36 cellular contexts compared by ENCODE assay signal in genomic region chr6:44092312-44092884, GRCh38.
"Had no signal": no experiment of that assay in that cellular context is flagged by ENCODE, and none has a peak within 500 bp of the region (broad histone marks: within the 10 kb centered on the region; RNA-seq: fewer than 3 reads in every experiment).

No MANE protein-coding gene starts in this region.

- H3K4me1 Mint-ChIP-seq: activated CD8-positive, alpha-beta memory T cell treated with anti-CD3 and anti-CD28 coated beads, Interleukin-2, amount 10 ng/mL, durations not matched to agents 7 days and 5 days; activated naive CD4-positive, alpha-beta T cell treated with anti-CD3 and anti-CD28 coated beads, Interleukin-2, amount 10 ng/mL, durations not matched to agents 7 days and 5 days; activated naive CD4-positive, alpha-beta T cell treated with anti-CD3 and anti-CD28 coated beads, Interleukin-2, amount 50 U/mL, for 24 hours had no signal

- ATAC-seq: activated CD8-positive, alpha-beta memory T cell treated with anti-CD3 and anti-CD28 coated beads, Interleukin-2, amount 10 ng/mL, durations not matched to agents 7 days and 5 days; activated CD8-positive, alpha-beta T cell treated with anti-CD3 and anti-CD28 coated beads, Interleukin-2, amount 10 ng/mL, durations not matched to agents 7 days and 5 days; activated naive CD8-positive, alpha-beta T cell treated with anti-CD3 and anti-CD28 coated beads, Interleukin-2, amount 50 U/mL, for 24 hours had no signal

- H3K4me3 ChIP-seq: ascending aorta, cardiac muscle cell had no signal

- H3K4me1 ChIP-seq: ascending aorta had no signal

- H3K9me3 Mint-ChIP-seq: activated B cell treated with CpG ODN at 0.5 μM for 24 hours; activated CD4-positive, alpha-beta memory T cell treated with anti-CD3 and anti-CD28 coated beads for 36 hours; activated CD4-positive, alpha-beta T cell treated with anti-CD3 and anti-CD28 coated beads, Interleukin-2, amount 10 ng/mL, durations not matched to agents 24 days and 14 days; activated naive CD4-positive, alpha-beta T cell treated with anti-CD3 and anti-CD28 coated beads, Interleukin-2, amount 10 ng/mL, durations not matched to agents 7 days and 5 days; activated naive CD4-positive, alpha-beta T cell treated with anti-CD3 and anti-CD28 coated beads, Interleukin-2, amount 50 U/mL, for 24 hours; activated naive CD8-positive, alpha-beta T cell treated with anti-CD3 and anti-CD28 coated beads, Interleukin-2, amount 10 ng/mL, durations not matched to agents 7 days and 5 days; activated naive CD8-positive, alpha-beta T cell treated with anti-CD3 and anti-CD28 coated beads, Interleukin-2, amount 50 U/mL, for 24 hours; activated T-cell treated with anti-CD3 and anti-CD28 coated beads, Interleukin-2, amount 50 U/mL, for 24 hours; activated T-helper 2 cell treated with anti-CD3 and anti-CD28 coated beads, Interferon-gamma antibody, Interleukin-2, Interleukin-4, amounts not matched to agents 10 μg/mL and 5 μg/mL and 100 μg/mL, durations not matched to agents 14 hours and 24 hours and 36 hours; brain; central memory CD8-positive, alpha-beta T cell; T-helper 2 cell treated with Interferon-gamma antibody and Interleukin-4, amounts not matched to agents 5 μg/mL and 100 μg/mL, for 36 hours had no signal

- H3K27me3 ChIP-seq: ascending aorta, cardiac muscle cell had no signal

- H3K4me3 Mint-ChIP-seq: activated B cell treated with CpG ODN at 0.5 μM for 24 hours; activated CD4-positive, alpha-beta memory T cell treated with anti-CD3 and anti-CD28 coated beads for 36 hours; activated CD4-positive, alpha-beta T cell treated with anti-CD3 and anti-CD28 coated beads, Interleukin-2, amount 10 ng/mL, durations not matched to agents 24 days and 14 days; activated CD8-positive, alpha-beta memory T cell treated with anti-CD3 and anti-CD28 coated beads, Interleukin-2, amount 10 ng/mL, durations not matched to agents 7 days and 5 days; activated CD8-positive, alpha-beta T cell treated with anti-CD3 and anti-CD28 coated beads, Interleukin-2, amount 10 ng/mL, durations not matched to agents 7 days and 5 days; activated naive CD4-positive, alpha-beta T cell treated with anti-CD3 and anti-CD28 coated beads, Interleukin-2, amount 10 ng/mL, durations not matched to agents 7 days and 5 days; activated naive CD4-positive, alpha-beta T cell treated with anti-CD3 and anti-CD28 coated beads, Interleukin-2, amount 50 U/mL, for 24 hours; activated naive CD8-positive, alpha-beta T cell; activated naive CD8-positive, alpha-beta T cell treated with anti-CD3 and anti-CD28 coated beads, Interleukin-2, amount 10 ng/mL, durations not matched to agents 7 days and 5 days; activated naive CD8-positive, alpha-beta T cell treated with anti-CD3 and anti-CD28 coated beads, Interleukin-2, amount 50 U/mL, for 24 hours; activated T-cell treated with anti-CD3 and anti-CD28 coated beads, Interleukin-2, amount 50 U/mL, for 24 hours; brain; central memory CD8-positive, alpha-beta T cell; T-helper 2 cell treated with Interferon-gamma antibody and Interleukin-4, amounts not matched to agents 5 μg/mL and 100 μg/mL, for 36 hours had no signal

- H3K27ac Mint-ChIP-seq: activated B cell treated with CpG ODN at 0.5 μM for 24 hours; activated CD4-positive, alpha-beta memory T cell treated with anti-CD3 and anti-CD28 coated beads for 36 hours; activated CD4-positive, alpha-beta T cell treated with anti-CD3 and anti-CD28 coated beads, Interleukin-2, amount 10 ng/mL, durations not matched to agents 24 days and 14 days; activated CD8-positive, alpha-beta memory T cell treated with anti-CD3 and anti-CD28 coated beads, Interleukin-2, amount 10 ng/mL, durations not matched to agents 7 days and 5 days; activated CD8-positive, alpha-beta T cell treated with anti-CD3 and anti-CD28 coated beads, Interleukin-2, amount 10 ng/mL, durations not matched to agents 7 days and 5 days; activated naive CD4-positive, alpha-beta T cell treated with anti-CD3 and anti-CD28 coated beads, Interleukin-2, amount 10 ng/mL, durations not matched to agents 7 days and 5 days; activated naive CD4-positive, alpha-beta T cell treated with anti-CD3 and anti-CD28 coated beads, Interleukin-2, amount 50 U/mL, for 24 hours; activated naive CD8-positive, alpha-beta T cell; activated naive CD8-positive, alpha-beta T cell treated with anti-CD3 and anti-CD28 coated beads, Interleukin-2, amount 10 ng/mL, durations not matched to agents 7 days and 5 days; activated naive CD8-positive, alpha-beta T cell treated with anti-CD3 and anti-CD28 coated beads, Interleukin-2, amount 50 U/mL, for 24 hours; activated T-helper 2 cell treated with anti-CD3 and anti-CD28 coated beads, Interferon-gamma antibody, Interleukin-2, Interleukin-4, amounts not matched to agents 10 μg/mL and 5 μg/mL and 100 μg/mL, durations not matched to agents 14 hours and 24 hours and 36 hours; T-helper 2 cell treated with Interferon-gamma antibody and Interleukin-4, amounts not matched to agents 5 μg/mL and 100 μg/mL, for 36 hours had no signal

- H3K36me3 ChIP-seq: cardiac muscle cell had no signal

- H3K36me3 Mint-ChIP-seq: activated CD4-positive, alpha-beta memory T cell treated with anti-CD3 and anti-CD28 coated beads for 36 hours; activated CD8-positive, alpha-beta memory T cell treated with anti-CD3 and anti-CD28 coated beads, Interleukin-2, amount 10 ng/mL, durations not matched to agents 7 days and 5 days; activated naive CD4-positive, alpha-beta T cell treated with anti-CD3 and anti-CD28 coated beads, Interleukin-2, amount 10 ng/mL, durations not matched to agents 7 days and 5 days; activated naive CD8-positive, alpha-beta T cell; activated naive CD8-positive, alpha-beta T cell treated with anti-CD3 and anti-CD28 coated beads, Interleukin-2, amount 10 ng/mL, durations not matched to agents 7 days and 5 days had no signal

- FAIRE-seq: bronchial epithelial cell, TTC549 had no signal

- H3K27me3 Mint-ChIP-seq: activated B cell treated with CpG ODN at 0.5 μM for 24 hours; activated CD4-positive, alpha-beta memory T cell treated with anti-CD3 and anti-CD28 coated beads for 36 hours; activated CD4-positive, alpha-beta T cell treated with anti-CD3 and anti-CD28 coated beads, Interleukin-2, amount 10 ng/mL, durations not matched to agents 24 days and 14 days; activated CD8-positive, alpha-beta memory T cell treated with anti-CD3 and anti-CD28 coated beads, Interleukin-2, amount 10 ng/mL, durations not matched to agents 7 days and 5 days; activated naive CD4-positive, alpha-beta T cell treated with anti-CD3 and anti-CD28 coated beads, Interleukin-2, amount 10 ng/mL, durations not matched to agents 7 days and 5 days; activated naive CD4-positive, alpha-beta T cell treated with anti-CD3 and anti-CD28 coated beads, Interleukin-2, amount 50 U/mL, for 24 hours; activated naive CD8-positive, alpha-beta T cell; activated naive CD8-positive, alpha-beta T cell treated with anti-CD3 and anti-CD28 coated beads, Interleukin-2, amount 10 ng/mL, durations not matched to agents 7 days and 5 days; activated naive CD8-positive, alpha-beta T cell treated with anti-CD3 and anti-CD28 coated beads, Interleukin-2, amount 50 U/mL, for 24 hours; activated T-cell treated with anti-CD3 and anti-CD28 coated beads, Interleukin-2, amount 50 U/mL, for 24 hours; brain; central memory CD8-positive, alpha-beta T cell had no signal

- DNase-seq: activated B cell treated with CpG ODN at 0.5 μM for 24 hours; activated CD4-positive, alpha-beta memory T cell treated with anti-CD3 and anti-CD28 coated beads for 36 hours; activated CD4-positive, alpha-beta T cell treated with anti-CD3 and anti-CD28 coated beads for 4 hours; activated CD4-positive, alpha-beta T cell treated with anti-CD3 and anti-CD28 coated beads, Interleukin-2, amount 10 ng/mL, durations not matched to agents 24 days and 14 days; activated CD4-positive, alpha-beta T cell treated with anti-CD3 and anti-CD28 coated beads, Interleukin-2, amount 50 U/mL, for 1 hour; activated CD4-positive, alpha-beta T cell treated with anti-CD3 and anti-CD28 coated beads, Interleukin-2, amount 50 U/mL, for 4 hours; activated CD4-positive, CD25-positive, alpha-beta regulatory T cell treated with anti-CD3 and anti-CD28 coated beads, Interleukin-2, amount 50 U/mL, for 72 hours; activated CD8-positive, alpha-beta memory T cell treated with anti-CD3 and anti-CD28 coated beads for 24 hours; activated CD8-positive, alpha-beta memory T cell treated with anti-CD3 and anti-CD28 coated beads, Interleukin-2, amount 10 ng/mL, durations not matched to agents 7 days and 5 days; activated CD8-positive, alpha-beta memory T cell treated with anti-CD3 and anti-CD28 coated beads, Interleukin-2, amount 50 U/mL, for 48 hours; activated CD8-positive, alpha-beta T cell treated with anti-CD3 and anti-CD28 coated beads, Interleukin-2, amount 10 ng/mL, durations not matched to agents 7 days and 5 days; activated effector memory CD4-positive, alpha-beta T cell treated with Interleukin-2 at 50 U/mL for 16 hours; activated gamma-delta T cell; activated naive CD4-positive, alpha-beta T cell treated with anti-CD3 and anti-CD28 coated beads, Interleukin-2, amount 10 ng/mL, durations not matched to agents 7 days and 5 days; activated naive CD4-positive, alpha-beta T cell treated with Interleukin-2 at 50 U/mL for 16 hours; activated naive CD8-positive, alpha-beta T cell treated with anti-CD3 and anti-CD28 coated beads, Interleukin-2, amount 10 ng/mL, durations not matched to agents 7 days and 5 days; activated naive CD8-positive, alpha-beta T cell treated with anti-CD3 and anti-CD28 coated beads, Interleukin-2, amount 50 U/mL, for 24 hours; activated T-cell treated with anti-CD3 and anti-CD28 coated beads, Interleukin-2, amount 50 U/mL, for 24 hours; activated T-cell treated with anti-CD3 and anti-CD28 coated beads, Interleukin-2, amount 50 U/mL, for 48 hours; amygdala; anterior cingulate cortex; caudate nucleus; cerebellar nuclear complex; T-helper 2 cell; T-helper 9 cell had no signal

- H3K27ac ChIP-seq: ascending aorta, cardiac muscle cell, VCaP had no signal

- H3K9me3 ChIP-seq: ascending aorta had no signal
